9 cellular contexts compared by ENCODE assay signal in the genomic region with DNA sequence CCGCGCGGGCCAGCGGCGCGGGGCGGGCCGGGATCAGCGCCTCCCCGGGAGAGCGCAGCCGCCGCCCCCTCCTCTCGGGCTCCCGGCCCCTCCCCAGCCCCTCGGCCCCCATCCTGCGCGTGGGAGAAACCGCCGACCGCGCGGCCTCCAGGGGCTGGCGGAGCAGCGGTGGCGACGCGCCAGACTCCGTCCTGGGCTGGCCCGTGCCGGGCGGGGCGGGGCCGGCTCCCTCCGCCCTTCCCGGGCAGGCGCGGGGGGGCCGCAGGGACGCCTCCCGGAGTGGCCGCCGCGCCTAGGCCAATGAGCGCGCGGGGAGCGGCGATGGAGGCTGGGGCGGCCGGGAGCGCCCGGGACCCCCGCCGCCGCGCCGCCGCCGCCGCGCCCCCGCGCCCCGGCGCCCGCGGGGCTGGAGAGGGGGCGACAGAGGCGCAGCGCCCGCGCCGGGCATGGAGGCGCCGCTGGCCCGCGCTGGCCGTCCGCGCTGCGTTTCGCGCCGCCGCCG. TPM values are rescaled to one million over a fixed set of nuclear protein-coding genes. Genes with fewer than 3 reads are reported as not detected.
DNase-seq lines count a peak whose midpoint lies in the region; ATAC-seq, FAIRE-seq and TF ChIP-seq lines count a peak whose summit lies in the region.
"Had no signal": no experiment of that assay in that cellular context is flagged by ENCODE, and none has a peak within 500 bp of the region (broad histone marks: within the 10 kb centered on the region; RNA-seq: fewer than 3 reads in every experiment).

No MANE protein-coding gene starts in this region.

- H3K27me3 ChIP-seq in HUES6 (ENCODE audit: control insufficient read depth, insufficient read depth, low read length) (peaks cover 83% of the 10 kb centered on the region), bronchial epithelial cell (ENCODE audit: control insufficient read depth, insufficient read depth, low read length) (peaks cover 4% of the 10 kb centered on the region), thyroid gland (no peaks in the 10 kb centered on the region)

- no peak overlapping the region for H3K9ac ChIP-seq in HUES6 (ENCODE audit: low read length)

- H3K4me3 ChIP-seq in GM08714 (ENCODE audit: low read length) (peak overlapping the region; percentile 44; the same call in 1 of the 2 replicates), HUES6 (ENCODE audit: low read depth, low read length) (peak overlapping the region; percentile 69), bronchial epithelial cell (ENCODE audit: low read depth, low read length) (peak overlapping the region; percentile 37), thyroid gland (replicated peaks in 1 of 3) (peak overlapping the region; percentile 48 to 95 (median 66))

- TF ChIP-seq CTCF in bronchial epithelial cell (IDR thresholded peaks at IDR 0.05; ENCODE audit: insufficient read depth, low read length, severe bottlenecking) (no peak), thyroid gland (IDR thresholded peaks at IDR 0.05) (no peak)

- H3K9me3 ChIP-seq in HUES6 (ENCODE audit: control insufficient read depth, insufficient read depth, low read depth, low read length): no peaks in the 10 kb centered on the region
- no peaks in the 10 kb centered on the region for H3K9me3 ChIP-seq in thyroid gland

- H3K27me3 Mint-ChIP-seq in immature natural killer cell (ENCODE audit: low read depth in 3 of 3): peaks cover 5 to 15% (median 9%) of the 10 kb centered on the region in 3 donors

- H3K9me3 Mint-ChIP-seq in immature natural killer cell: no peaks in the 10 kb centered on the region
- H3K9me3 Mint-ChIP-seq: T-helper 1 cell treated with Interleukin-12 subunit alpha and Interleukin-12 subunit beta and Interleukin-4 antibody, amounts not matched to agents 30 μg/mL and 1 μg/mL, for 36 hours had no signal

- no CpG with 5 or more reads among the region's 87 CpGs for WGBS in thyroid gland, 2 donors

- peaks cover 4 to 9% of the 10 kb centered on the region in 2 donors for H3K4me1 Mint-ChIP-seq in immature natural killer cell

- H3K36me3 ChIP-seq in HUES6 (ENCODE audit: control insufficient read depth, insufficient read depth, low read length) (no peaks in the 10 kb centered on the region), bronchial epithelial cell (ENCODE audit: control insufficient read depth, insufficient read depth, low read length) (no peaks in the 10 kb centered on the region), thyroid gland (no peaks in the 10 kb centered on the region)

- FAIRE-seq in bronchial epithelial cell (lab: Jason Lieb, UNC): no peak

- intact Hi-C loops in thyroid gland (cut with DNase I): loop anchor here (5.0 kb wide), 1 partner anchor 41 kb away; no protein-coding TSS in a partner anchor

- no peaks in the 10 kb centered on the region for H3K36me3 Mint-ChIP-seq in immature natural killer cell

- ATAC-seq in HG02981 (IDR thresholded peaks at IDR 0.05; ENCODE audit: unreplicated experiment): no peak

- H3K27ac ChIP-seq in HUES6 (ENCODE audit: low read depth, low read length): no peak overlapping the region
- H3K27ac ChIP-seq in thyroid gland: peak overlapping the region; percentile 42 to 95 (median 74)

- H3K4me3 Mint-ChIP-seq in immature natural killer cell: no peak overlapping the region

- peak in 1 of 2 donors; percentile 38 for TF ChIP-seq POLR2A in thyroid gland (IDR thresholded peaks at IDR 0.05)

- no peaks in the 10 kb centered on the region; the same call in 1 of the 2 replicates for H3K4me1 ChIP-seq in HUES6 (ENCODE audit: control insufficient read depth, insufficient read depth, low read length)
- H3K4me1 ChIP-seq in thyroid gland: peaks cover 10 to 39% of the 10 kb centered on the region in 2 donors

- DNase-seq in bronchial epithelial cell (ENCODE audit: low read depth): no peak
- peak; percentile 69 for DNase-seq in kidney tubule cell (ENCODE audit: low spot score)
- DNase-seq in thyroid gland: peak; percentile 76 to 78
- no peak for DNase-seq in immature natural killer cell
- DNase-seq in T-helper 9 cell: no peak

- H3K27ac Mint-ChIP-seq in immature natural killer cell: no peak overlapping the region
- H3K27ac Mint-ChIP-seq: T-helper 1 cell treated with Interleukin-12 subunit alpha and Interleukin-12 subunit beta and Interleukin-4 antibody, amounts not matched to agents 30 μg/mL and 1 μg/mL, for 36 hours had no signal

RNA-seq across cellular contexts. Expression of a gene that starts 49.1 kb away (rescaled TPM):
- under 0.01 and 0.51 TPM in 2 replicates for total RNA-seq in bronchial epithelial cell
- 10 to 100 TPM; 37.1 to 66.5 (median 51.1) TPM for total RNA-seq in thyroid gland
- polyA plus RNA-seq in immature natural killer cell: not detected

RNA-seq across cellular contexts. Expression of a gene that starts 56.2 kb away (rescaled TPM):
- total RNA-seq in bronchial epithelial cell (33.7 and 34.9 TPM in 2 replicates), thyroid gland (10 to 100 TPM; 39.2 to 90.2 (median 59.3) TPM)
- polyA plus RNA-seq in immature natural killer cell: 10 to 100 TPM; 12.6 to 24.3 (median 15.1) TPM

Comparison
In these comparisons a context has a peak if more than half of its experiments do, and no peak if none do; other contexts are left out.
1. DNase-seq: peak in kidney tubule cell (single experiment) and thyroid gland (2 of 2); none in bronchial epithelial cell (single experiment), immature natural killer cell (0 of 3) and T-helper 9 cell (single experiment).
2. RNA of a gene that starts 49.1 kb away (total RNA-seq): 37.1 to 66.5 TPM in thyroid gland; under 0.01 to 0.51 TPM in bronchial epithelial cell; every median in the first group is over 10 times any median in the second.
3. Peak in every context shown above with its lines, with median percentiles within 50 percentile points of each other: H3K4me3 ChIP-seq.